Comparison of ENCODE assay signal across 17 cellular contexts in genomic region chr4:163395758-163396157, GRCh38. TPM values are rescaled to one million over a fixed set of nuclear protein-coding genes. Genes with fewer than 3 reads are reported as not detected.
DNase-seq lines count a peak whose midpoint lies in the region; ATAC-seq and TF ChIP-seq lines count a peak whose summit lies in the region.
"Had no signal": no experiment of that assay in that cellular context is flagged by ENCODE, and none has a peak within 500 bp of the region (broad histone marks: within the 10 kb centered on the region; RNA-seq: fewer than 3 reads in every experiment).

No MANE protein-coding gene starts in this region.

- H3K9me3 ChIP-seq in thoracic aorta: no peaks in the 10 kb centered on the region
- no peaks in the 10 kb centered on the region for H3K9me3 ChIP-seq in effector memory CD4-positive, alpha-beta T cell (ENCODE audit: control insufficient read depth, low read length)
- H3K9me3 ChIP-seq: psoas muscle, suprapubic skin had no signal

- no peaks in the 10 kb centered on the region for H3K27me3 Mint-ChIP-seq in activated CD8-positive, alpha-beta T cell treated with anti-CD3 and anti-CD28 coated beads, Interleukin-2, amount 10 ng/mL, durations not matched to agents 7 days and 5 days (ENCODE audit: low read depth)
- peaks cover 8% of the 10 kb centered on the region for H3K27me3 Mint-ChIP-seq in activated CD8-positive, alpha-beta T cell treated with anti-CD3 and anti-CD28 coated beads for 36 hours

- H3K4me1 Mint-ChIP-seq in activated CD8-positive, alpha-beta T cell treated with anti-CD3 and anti-CD28 coated beads, Interleukin-2, amount 10 ng/mL, durations not matched to agents 7 days and 5 days (ENCODE audit: low read depth): no peaks in the 10 kb centered on the region
- H3K4me1 Mint-ChIP-seq in activated CD8-positive, alpha-beta T cell treated with anti-CD3 and anti-CD28 coated beads for 36 hours (ENCODE audit: low read depth): no peaks in the 10 kb centered on the region

- no peak for ATAC-seq in activated CD8-positive, alpha-beta T cell treated with anti-CD3 and anti-CD28 coated beads, Interleukin-2, amount 10 ng/mL, durations not matched to agents 7 days and 5 days
- ATAC-seq in activated CD8-positive, alpha-beta T cell treated with anti-CD3 and anti-CD28 coated beads for 36 hours: no peak
- no peak for ATAC-seq in thoracic aorta (ENCODE audit: insufficient number of reproducible peaks, low FRiP score, low read depth)
- no peak for ATAC-seq in GM19324 (IDR thresholded peaks at IDR 0.05; ENCODE audit: low FRiP score, unreplicated experiment)
- ATAC-seq in GM18505 (IDR thresholded peaks at IDR 0.05; ENCODE audit: unreplicated experiment): no peak
- ATAC-seq: activated naive CD4-positive, alpha-beta T cell treated with anti-CD3 and anti-CD28 coated beads, Interleukin-2, amount 50 U/mL, for 72 hours; psoas muscle had no signal

- no peak for TF ChIP-seq POLR2A in GM18505 (IDR thresholded peaks at IDR 0.05; ENCODE audit: borderline replicate concordance, extremely low read depth, insufficient read depth, insufficient read length)

- TF ChIP-seq CTCF in activated CD8-positive, alpha-beta T cell treated with anti-CD3 and anti-CD28 coated beads for 36 hours (IDR thresholded peaks at IDR 0.05): no peak
- no peak for TF ChIP-seq CTCF in epithelial cell of proximal tubule (conservative IDR thresholded peaks at IDR 0.05; ENCODE audit: low read depth, low read length)
- TF ChIP-seq CTCF in thoracic aorta (IDR thresholded peaks at IDR 0.05): no peak

- H3K27ac ChIP-seq in thoracic aorta: no peak overlapping the region
- no peak overlapping the region for H3K27ac ChIP-seq in effector memory CD4-positive, alpha-beta T cell (ENCODE audit: insufficient read depth, low read length, poor library complexity, severe bottlenecking)
- H3K27ac ChIP-seq: psoas muscle, suprapubic skin had no signal

- no peaks in the 10 kb centered on the region for H3K36me3 Mint-ChIP-seq in activated CD8-positive, alpha-beta T cell treated with anti-CD3 and anti-CD28 coated beads, Interleukin-2, amount 10 ng/mL, durations not matched to agents 7 days and 5 days (ENCODE audit: low read depth)
- no peaks in the 10 kb centered on the region for H3K36me3 Mint-ChIP-seq in activated CD8-positive, alpha-beta T cell treated with anti-CD3 and anti-CD28 coated beads for 36 hours (ENCODE audit: low read depth)
- H3K36me3 Mint-ChIP-seq: activated naive CD4-positive, alpha-beta T cell treated with anti-CD3 and anti-CD28 coated beads, Interleukin-2, amount 50 U/mL, for 72 hours had no signal

- H3K36me3 ChIP-seq in thoracic aorta: no peaks in the 10 kb centered on the region
- no peaks in the 10 kb centered on the region for H3K36me3 ChIP-seq in effector memory CD4-positive, alpha-beta T cell (ENCODE audit: control insufficient read depth, insufficient read depth, low read length)
- H3K36me3 ChIP-seq: suprapubic skin had no signal

- peak overlapping the region; percentile 1 for H3K4me3 ChIP-seq in epithelial cell of proximal tubule (ENCODE audit: low read depth, low read length)
- H3K4me3 ChIP-seq in thoracic aorta: peak overlapping the region; percentile 22
- H3K4me3 ChIP-seq in effector memory CD4-positive, alpha-beta T cell (ENCODE audit: insufficient read depth, low read depth, low read length, poor library complexity, severe bottlenecking): no peak overlapping the region
- H3K4me3 ChIP-seq: lung, psoas muscle, suprapubic skin had no signal

- intact Hi-C loops in activated CD8-positive, alpha-beta T cell treated with anti-CD3 and anti-CD28 coated beads for 36 hours (cut with micrococcal nuclease): no loop called here

- H3K4me1 ChIP-seq in thoracic aorta (ENCODE audit: control insufficient read depth in 1 of 2, low read depth in 2 of 2): no peaks in the 10 kb centered on the region
- H3K4me1 ChIP-seq in effector memory CD4-positive, alpha-beta T cell (ENCODE audit: control insufficient read depth, insufficient read depth, low read length, poor library complexity, severe bottlenecking): no peaks in the 10 kb centered on the region
- H3K4me1 ChIP-seq: psoas muscle, suprapubic skin had no signal

- DNase-seq in activated CD8-positive, alpha-beta T cell treated with anti-CD3 and anti-CD28 coated beads, Interleukin-2, amount 10 ng/mL, durations not matched to agents 7 days and 5 days: no peak
- DNase-seq in activated CD8-positive, alpha-beta T cell treated with anti-CD3 and anti-CD28 coated beads for 36 hours: no peak
- peak; percentile 79 for DNase-seq in OCI-M1 (lab: John Stamatoyannopoulos, UW)
- DNase-seq in epithelial cell of proximal tubule (ENCODE audit: low read depth): no peak
- DNase-seq in thoracic aorta (ENCODE audit: low spot score): no peak
- DNase-seq in effector memory CD4-positive, alpha-beta T cell: no peak
- DNase-seq: NCI-H1417, NCI-H748 treated with DMSO at 0.1 percent for 48 hours, psoas muscle, SW 1271 had no signal

- no peaks in the 10 kb centered on the region for H3K27me3 ChIP-seq in thoracic aorta (replicated peaks; ENCODE audit: insufficient read depth)
- H3K27me3 ChIP-seq in effector memory CD4-positive, alpha-beta T cell (replicated peaks; ENCODE audit: control insufficient read depth, insufficient read depth, low read length, poor library complexity, severe bottlenecking): no peaks in the 10 kb centered on the region
- H3K27me3 ChIP-seq: suprapubic skin had no signal

- no peak overlapping the region for H3K27ac Mint-ChIP-seq in activated CD8-positive, alpha-beta T cell treated with anti-CD3 and anti-CD28 coated beads, Interleukin-2, amount 10 ng/mL, durations not matched to agents 7 days and 5 days
- H3K27ac Mint-ChIP-seq in activated CD8-positive, alpha-beta T cell treated with anti-CD3 and anti-CD28 coated beads for 36 hours: no peak overlapping the region
- H3K27ac Mint-ChIP-seq: activated naive CD4-positive, alpha-beta T cell treated with anti-CD3 and anti-CD28 coated beads, Interleukin-2, amount 50 U/mL, for 72 hours; dendritic cell treated with granulocyte-macrophage colony-stimulating factor and Interleukin-4, amounts not matched to agents 40 ng/mL and 50 ng/mL, for 4 days had no signal

- H3K9me3 Mint-ChIP-seq in activated CD8-positive, alpha-beta T cell treated with anti-CD3 and anti-CD28 coated beads, Interleukin-2, amount 10 ng/mL, durations not matched to agents 7 days and 5 days (ENCODE audit: insufficient read depth): no peaks in the 10 kb centered on the region
- no peaks in the 10 kb centered on the region for H3K9me3 Mint-ChIP-seq in activated CD8-positive, alpha-beta T cell treated with anti-CD3 and anti-CD28 coated beads for 36 hours
- H3K9me3 Mint-ChIP-seq: activated naive CD4-positive, alpha-beta T cell treated with anti-CD3 and anti-CD28 coated beads, Interleukin-2, amount 50 U/mL, for 72 hours; dendritic cell treated with granulocyte-macrophage colony-stimulating factor and Interleukin-4, amounts not matched to agents 40 ng/mL and 50 ng/mL, for 4 days had no signal

- peak overlapping the region; percentile 19 for H3K4me3 Mint-ChIP-seq in activated CD8-positive, alpha-beta T cell treated with anti-CD3 and anti-CD28 coated beads, Interleukin-2, amount 10 ng/mL, durations not matched to agents 7 days and 5 days
- no peak overlapping the region for H3K4me3 Mint-ChIP-seq in activated CD8-positive, alpha-beta T cell treated with anti-CD3 and anti-CD28 coated beads for 36 hours
- H3K4me3 Mint-ChIP-seq: dendritic cell treated with granulocyte-macrophage colony-stimulating factor and Interleukin-4, amounts not matched to agents 40 ng/mL and 50 ng/mL, for 4 days had no signal

- CTCF ChIA-PET in activated CD8-positive, alpha-beta T cell treated with anti-CD3 and anti-CD28 coated beads, Interleukin-2, amount 10 ng/mL, durations not matched to agents 7 days and 5 days (lab: Charles Lee): no interaction called here
- CTCF ChIA-PET in activated CD8-positive, alpha-beta T cell treated with anti-CD3 and anti-CD28 coated beads for 36 hours (lab: Charles Lee): no interaction called here

- POLR2A ChIA-PET in activated CD8-positive, alpha-beta T cell treated with anti-CD3 and anti-CD28 coated beads, Interleukin-2, amount 10 ng/mL, durations not matched to agents 7 days and 5 days (lab: Charles Lee): no interaction called here
- POLR2A ChIA-PET in activated CD8-positive, alpha-beta T cell treated with anti-CD3 and anti-CD28 coated beads for 36 hours (lab: Charles Lee): no interaction called here

RNA-seq across cellular contexts. Expression of gene NPY5R, which starts 52.1 kb away (rescaled TPM):
- total RNA-seq in activated CD8-positive, alpha-beta T cell treated with anti-CD3 and anti-CD28 coated beads, Interleukin-2, amount 10 ng/mL, durations not matched to agents 7 days and 5 days: not detected
- total RNA-seq in activated CD8-positive, alpha-beta T cell treated with anti-CD3 and anti-CD28 coated beads for 36 hours: not detected
- total RNA-seq in epithelial cell of proximal tubule: 0.12 and 0.14 TPM in 2 replicates
- total RNA-seq in thoracic aorta: 1 to 10 TPM; 2.3 to 5.3 TPM
- total RNA-seq: activated naive CD4-positive, alpha-beta T cell treated with anti-CD3 and anti-CD28 coated beads, Interleukin-2, amount 50 U/mL, for 72 hours; glomerular endothelial cell had no signal
